In the genomic region with DNA sequence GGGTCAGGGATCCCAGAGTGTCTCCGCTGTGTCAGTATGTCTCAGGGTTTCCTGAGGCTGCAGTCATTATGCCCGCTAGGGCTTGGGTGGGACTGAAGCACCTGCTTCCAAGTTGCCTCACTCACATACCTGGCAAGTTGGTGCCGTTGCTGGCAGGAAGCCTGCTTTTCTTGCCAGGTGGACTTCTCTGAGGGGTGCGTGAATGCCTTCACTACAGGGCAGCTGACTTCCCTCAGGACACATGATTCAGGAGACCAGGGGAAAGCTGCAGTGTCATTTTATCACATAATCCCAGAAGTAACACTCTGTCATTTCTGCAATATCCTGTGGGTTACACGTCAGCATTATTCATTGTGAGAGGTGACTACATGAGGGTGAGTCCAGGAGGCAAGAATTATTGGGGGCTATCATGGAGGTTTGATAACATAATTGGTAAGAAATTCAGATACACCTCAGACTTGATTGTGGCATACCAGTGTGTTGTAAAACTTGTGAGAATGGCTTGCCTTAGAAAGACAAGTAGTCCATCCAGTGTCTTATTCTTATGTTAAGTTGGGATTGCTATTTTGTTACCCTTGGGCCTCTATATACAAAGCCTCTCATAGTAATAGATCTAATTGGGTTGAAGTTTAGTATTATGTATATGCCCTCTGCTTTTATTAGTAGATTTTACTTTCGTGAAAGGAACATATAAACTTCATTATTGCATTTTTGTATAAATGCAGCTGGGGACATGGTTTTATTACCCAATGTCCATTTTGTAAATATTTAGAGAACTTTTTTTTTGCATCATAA, we compare ENCODE assay signal across 1 cellular context.
TF ChIP-seq lines count a peak whose summit lies in the region.

No MANE protein-coding gene starts in this region.

TF ChIP-seq in K562, 482 proteins besides CTCF, POLR2A, EP300 and RAD21 (continued from another document):
- peak in 1 of 2 experiments; percentile 44; a peak in 1 of 4 replicates for TF ChIP-seq RCOR1 (IDR thresholded peaks at IDR 0.05; ENCODE audit: borderline replicate concordance in 1 of 2, low read depth in 2 of 2, low read length in 2 of 2)
- TF ChIP-seq, protein P1, sequence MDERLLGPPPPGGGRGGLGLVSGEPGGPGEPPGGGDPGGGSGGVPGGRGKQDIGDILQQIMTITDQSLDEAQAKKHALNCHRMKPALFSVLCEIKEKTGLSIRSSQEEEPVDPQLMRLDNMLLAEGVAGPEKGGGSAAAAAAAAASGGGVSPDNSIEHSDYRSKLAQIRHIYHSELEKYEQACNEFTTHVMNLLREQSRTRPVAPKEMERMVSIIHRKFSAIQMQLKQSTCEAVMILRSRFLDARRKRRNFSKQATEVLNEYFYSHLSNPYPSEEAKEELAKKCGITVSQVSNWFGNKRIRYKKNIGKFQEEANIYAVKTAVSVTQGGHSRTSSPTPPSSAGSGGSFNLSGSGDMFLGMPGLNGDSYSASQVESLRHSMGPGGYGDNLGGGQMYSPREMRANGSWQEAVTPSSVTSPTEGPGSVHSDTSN (CRISPR knock-in tag; IDR thresholded peaks at IDR 0.05; ENCODE audit: low read depth) = no peak
- TF ChIP-seq, protein P1 (tag; conservative IDR thresholded peaks at IDR 0.05; ENCODE audit: low read depth) = peak; percentile 20; the same call in 1 of the 2 replicates
- 0 out of 2 replicates have a peak, but pooled peaks have one; percentile 19 for TF ChIP-seq MBD2 (IDR thresholded peaks at IDR 0.05; ENCODE audit: borderline replicate concordance, low read depth)
- TF ChIP-seq MYBL2 (IDR thresholded peaks at IDR 0.05; ENCODE audit: low read depth) = no peak
- TF ChIP-seq MYBL2 (CRISPR knock-in tag; IDR thresholded peaks at IDR 0.05; ENCODE audit: borderline replicate concordance) = no peak
- no peak for TF ChIP-seq ZNF165 (CRISPR knock-in tag; IDR thresholded peaks at IDR 0.05; ENCODE audit: borderline replicate concordance)
- TF ChIP-seq PHF21A (IDR thresholded peaks at IDR 0.05; ENCODE audit: borderline replicate concordance, low read depth) = no peak
- peak; percentile 43; the same call in 1 of the 2 replicates for TF ChIP-seq EP400 (IDR thresholded peaks at IDR 0.05)
- TF ChIP-seq GABPA (tag; conservative IDR thresholded peaks at IDR 0.05; ENCODE audit: low read depth) = peak; percentile 59
- peak; percentile 28; the same call in 1 of the 2 replicates for TF ChIP-seq JUN (IDR thresholded peaks at IDR 0.05; ENCODE audit: borderline replicate concordance, low read depth, low read length)
- TF ChIP-seq JUN (CRISPR knock-in tag; IDR thresholded peaks at IDR 0.05; ENCODE audit: borderline replicate concordance) = no peak
- TF ChIP-seq, protein P2, sequence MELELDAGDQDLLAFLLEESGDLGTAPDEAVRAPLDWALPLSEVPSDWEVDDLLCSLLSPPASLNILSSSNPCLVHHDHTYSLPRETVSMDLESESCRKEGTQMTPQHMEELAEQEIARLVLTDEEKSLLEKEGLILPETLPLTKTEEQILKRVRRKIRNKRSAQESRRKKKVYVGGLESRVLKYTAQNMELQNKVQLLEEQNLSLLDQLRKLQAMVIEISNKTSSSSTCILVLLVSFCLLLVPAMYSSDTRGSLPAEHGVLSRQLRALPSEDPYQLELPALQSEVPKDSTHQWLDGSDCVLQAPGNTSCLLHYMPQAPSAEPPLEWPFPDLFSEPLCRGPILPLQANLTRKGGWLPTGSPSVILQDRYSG (tag; conservative IDR thresholded peaks at IDR 0.05; ENCODE audit: low read depth) = peak; percentile 43; the same call in 1 of the 2 replicates
- peak; percentile 79 for TF ChIP-seq SMARCE1 (IDR thresholded peaks at IDR 0.05)
- no peak for TF ChIP-seq ZKSCAN1 (IDR thresholded peaks at IDR 0.05; ENCODE audit: low read depth, low read length)
- TF ChIP-seq CBFA2T3 (IDR thresholded peaks at IDR 0.05) = peak; percentile 77
- TF ChIP-seq NFE2 (IDR thresholded peaks at IDR 0.05; ENCODE audit: low read depth) = peak; percentile 90
- TF ChIP-seq TAF15 (IDR thresholded peaks at IDR 0.05; ENCODE audit: low read depth, low read length) = no peak
- TF ChIP-seq SPI1 (IDR thresholded peaks at IDR 0.05; ENCODE audit: borderline replicate concordance, low read depth, low read length) = no peak
- TF ChIP-seq, protein P3, sequence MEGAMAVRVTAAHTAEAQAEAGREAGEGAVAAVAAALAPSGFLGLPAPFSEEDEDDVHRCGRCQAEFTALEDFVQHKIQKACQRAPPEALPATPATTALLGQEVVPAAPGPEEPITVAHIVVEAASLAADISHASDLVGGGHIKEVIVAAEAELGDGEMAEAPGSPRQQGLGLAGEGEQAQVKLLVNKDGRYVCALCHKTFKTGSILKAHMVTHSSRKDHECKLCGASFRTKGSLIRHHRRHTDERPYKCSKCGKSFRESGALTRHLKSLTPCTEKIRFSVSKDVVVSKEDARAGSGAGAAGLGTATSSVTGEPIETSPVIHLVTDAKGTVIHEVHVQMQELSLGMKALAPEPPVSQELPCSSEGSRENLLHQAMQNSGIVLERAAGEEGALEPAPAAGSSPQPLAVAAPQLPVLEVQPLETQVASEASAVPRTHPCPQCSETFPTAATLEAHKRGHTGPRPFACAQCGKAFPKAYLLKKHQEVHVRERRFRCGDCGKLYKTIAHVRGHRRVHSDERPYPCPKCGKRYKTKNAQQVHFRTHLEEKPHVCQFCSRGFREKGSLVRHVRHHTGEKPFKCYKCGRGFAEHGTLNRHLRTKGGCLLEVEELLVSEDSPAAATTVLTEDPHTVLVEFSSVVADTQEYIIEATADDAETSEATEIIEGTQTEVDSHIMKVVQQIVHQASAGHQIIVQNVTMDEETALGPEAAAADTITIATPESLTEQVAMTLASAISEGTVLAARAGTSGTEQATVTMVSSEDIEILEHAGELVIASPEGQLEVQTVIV (CRISPR knock-in tag; IDR thresholded peaks at IDR 0.05; ENCODE audit: borderline replicate concordance) = no peak
- 0 out of 2 replicates have a peak, but pooled peaks have one; percentile 10 for TF ChIP-seq SOX6 (IDR thresholded peaks at IDR 0.05)
- TF ChIP-seq MAFK (IDR thresholded peaks at IDR 0.05; ENCODE audit: low read length) = peak; percentile 81
- TF ChIP-seq LEF1 (IDR thresholded peaks at IDR 0.05) = 0 out of 2 replicates have a peak, but pooled peaks have one; percentile 25
- TF ChIP-seq TAF9B (IDR thresholded peaks at IDR 0.05; ENCODE audit: partially characterized antibody) = peak; percentile 28
- TF ChIP-seq JUND (IDR thresholded peaks at IDR 0.05; ENCODE audit: borderline replicate concordance, low read depth, low read length) = peak; percentile 69
- TF ChIP-seq JUND (tag; IDR thresholded peaks at IDR 0.05; ENCODE audit: borderline replicate concordance, low read depth, low read length) = peak; percentile 45; the same call in 1 of the 3 replicates
- no peak for TF ChIP-seq SETDB1 (IDR thresholded peaks at IDR 0.05; ENCODE audit: low read length)
- TF ChIP-seq CBFA2T2 (conservative IDR thresholded peaks at IDR 0.05) = peak; percentile 59
- no peak for TF ChIP-seq TCF7L2 (IDR thresholded peaks at IDR 0.05; ENCODE audit: low read depth, low read length)
- TF ChIP-seq, protein P4, sequence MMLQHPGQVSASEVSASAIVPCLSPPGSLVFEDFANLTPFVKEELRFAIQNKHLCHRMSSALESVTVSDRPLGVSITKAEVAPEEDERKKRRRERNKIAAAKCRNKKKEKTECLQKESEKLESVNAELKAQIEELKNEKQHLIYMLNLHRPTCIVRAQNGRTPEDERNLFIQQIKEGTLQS (IDR thresholded peaks at IDR 0.05) = peak; percentile 73
- TF ChIP-seq, protein P4 (CRISPR knock-in tag; conservative IDR thresholded peaks at IDR 0.05) = no peak
- peak; percentile 27; the same call in 1 of the 2 replicates for TF ChIP-seq L3MBTL2 (IDR thresholded peaks at IDR 0.05)
- TF ChIP-seq PKNOX1 (IDR thresholded peaks at IDR 0.05) = peak; percentile 46; the same call in 1 of the 2 replicates
- no peak for TF ChIP-seq HNRNPH1 (optimal IDR thresholded peaks at IDR 0.05; ENCODE audit: low read depth, low read length)
- peak; percentile 79 for TF ChIP-seq MEIS2 (IDR thresholded peaks at IDR 0.05; ENCODE audit: partially characterized antibody)
- TF ChIP-seq, protein P5, sequence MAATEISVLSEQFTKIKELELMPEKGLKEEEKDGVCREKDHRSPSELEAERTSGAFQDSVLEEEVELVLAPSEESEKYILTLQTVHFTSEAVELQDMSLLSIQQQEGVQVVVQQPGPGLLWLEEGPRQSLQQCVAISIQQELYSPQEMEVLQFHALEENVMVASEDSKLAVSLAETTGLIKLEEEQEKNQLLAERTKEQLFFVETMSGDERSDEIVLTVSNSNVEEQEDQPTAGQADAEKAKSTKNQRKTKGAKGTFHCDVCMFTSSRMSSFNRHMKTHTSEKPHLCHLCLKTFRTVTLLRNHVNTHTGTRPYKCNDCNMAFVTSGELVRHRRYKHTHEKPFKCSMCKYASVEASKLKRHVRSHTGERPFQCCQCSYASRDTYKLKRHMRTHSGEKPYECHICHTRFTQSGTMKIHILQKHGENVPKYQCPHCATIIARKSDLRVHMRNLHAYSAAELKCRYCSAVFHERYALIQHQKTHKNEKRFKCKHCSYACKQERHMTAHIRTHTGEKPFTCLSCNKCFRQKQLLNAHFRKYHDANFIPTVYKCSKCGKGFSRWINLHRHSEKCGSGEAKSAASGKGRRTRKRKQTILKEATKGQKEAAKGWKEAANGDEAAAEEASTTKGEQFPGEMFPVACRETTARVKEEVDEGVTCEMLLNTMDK (IDR thresholded peaks at IDR 0.05; ENCODE audit: borderline replicate concordance, insufficient read depth, low read depth, low read length, poor library complexity, severe bottlenecking) = no peak
- TF ChIP-seq HNRNPUL1 (IDR thresholded peaks at IDR 0.05; ENCODE audit: low read length) = no peak
- 0 out of 2 replicates have a peak, but pooled peaks have one; percentile 16 for TF ChIP-seq BHLHE40 (IDR thresholded peaks at IDR 0.05; ENCODE audit: low read length)
